ENCODE assay signal across 1 cellular context in the genomic region with DNA sequence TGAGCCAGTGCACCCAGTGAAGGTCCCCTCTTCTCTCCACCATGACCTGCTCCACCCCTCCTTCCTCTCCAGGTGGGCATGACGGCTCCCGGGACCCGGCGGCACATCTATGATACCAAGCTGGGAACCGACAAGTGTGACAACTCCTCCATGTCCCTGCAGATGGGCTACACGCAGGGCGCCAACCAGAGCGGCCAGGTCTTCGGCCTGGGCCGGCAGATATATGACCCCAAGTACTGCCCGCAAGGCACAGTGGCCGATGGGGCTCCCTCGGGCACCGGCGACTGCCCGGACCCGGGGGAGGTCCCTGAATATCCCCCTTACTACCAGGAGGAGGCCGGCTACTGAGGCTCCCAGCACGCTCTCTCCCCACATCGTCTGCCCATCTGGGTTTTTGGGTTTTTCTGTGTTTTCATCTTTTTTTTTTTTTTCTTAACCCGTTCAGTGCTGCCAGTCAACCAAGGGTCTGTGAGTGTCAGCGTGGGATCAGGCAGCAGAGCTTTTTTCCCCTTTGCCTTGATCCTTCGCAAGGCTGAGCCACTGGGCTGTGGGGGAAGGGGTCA.
A peak's percentile ranks its signal among the peaks of the same experiment; 100 is the strongest.
TF ChIP-seq lines count a peak whose summit lies in the region.

No MANE protein-coding gene starts in this region.

TF ChIP-seq in HepG2, 621 proteins besides CTCF, POLR2A, EP300 and RAD21:
- no peak for TF ChIP-seq DPF2 (CRISPR knock-in tag; IDR thresholded peaks at IDR 0.05; ENCODE audit: borderline replicate concordance, low read depth)
- 0 out of 2 replicates have a peak, but pooled peaks have one; percentile 26 for TF ChIP-seq RBFOX2 (IDR thresholded peaks at IDR 0.05; ENCODE audit: low read depth, low read length)
- no peak for TF ChIP-seq ZNF839 (CRISPR knock-in tag; IDR thresholded peaks at IDR 0.05; ENCODE audit: borderline replicate concordance)
- no peak for TF ChIP-seq ZNF205 (CRISPR knock-in tag; IDR thresholded peaks at IDR 0.05)
- no peak for TF ChIP-seq ZFP1 (CRISPR knock-in tag; IDR thresholded peaks at IDR 0.05)
- no peak for TF ChIP-seq PRMT3 (CRISPR knock-in tag; IDR thresholded peaks at IDR 0.05; ENCODE audit: borderline replicate concordance, low read depth)
- TF ChIP-seq HNRNPL (IDR thresholded peaks at IDR 0.05; ENCODE audit: low read depth, low read length), result 0 out of 2 replicates have a peak, but pooled peaks have one; percentile 47
- TF ChIP-seq ATM (IDR thresholded peaks at IDR 0.05; ENCODE audit: borderline replicate concordance), result no peak
- TF ChIP-seq PAWR (CRISPR knock-in tag; IDR thresholded peaks at IDR 0.05; ENCODE audit: borderline replicate concordance), result no peak
